14 cellular contexts compared by ENCODE assay signal in the genomic region with DNA sequence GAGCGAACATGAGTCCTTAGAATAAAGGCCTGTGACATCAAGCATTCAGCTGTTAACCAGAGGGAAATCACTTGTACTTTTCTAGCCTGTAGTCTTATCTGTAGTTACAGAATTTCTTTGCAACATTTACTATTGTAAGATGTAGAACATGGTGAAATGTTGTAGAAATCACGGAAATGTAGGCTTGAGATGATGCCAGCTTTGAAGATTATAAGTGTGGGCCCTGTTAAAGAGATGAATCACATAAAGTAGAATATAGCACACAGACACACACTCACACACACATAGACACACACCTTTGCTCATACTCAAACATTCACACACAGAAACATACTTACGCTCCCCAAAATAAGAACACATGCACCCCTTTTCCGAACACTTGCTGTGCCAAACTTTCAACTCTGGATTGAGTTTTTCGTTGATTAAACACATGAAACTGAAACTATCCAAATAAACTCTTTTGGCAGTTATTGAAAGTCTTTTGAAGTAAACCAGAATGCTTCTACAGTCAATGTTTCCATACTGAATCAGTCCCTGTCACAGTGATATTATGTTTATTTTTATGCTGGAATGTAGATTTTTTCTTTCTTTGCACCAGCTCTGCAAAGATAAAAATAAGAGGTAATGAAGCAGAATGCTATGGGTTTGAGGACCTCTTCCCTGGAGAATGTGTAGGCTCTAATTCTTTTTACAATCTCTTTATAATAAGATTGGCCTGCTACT.
DNase-seq lines count a peak whose midpoint lies in the region; TF ChIP-seq lines count a peak whose summit lies in the region.
"Had no signal": no experiment of that assay in that cellular context is flagged by ENCODE, and none has a peak within 500 bp of the region (broad histone marks: within the 10 kb centered on the region; RNA-seq: fewer than 3 reads in every experiment).

No MANE protein-coding gene starts in this region.

- H3K27me3 Mint-ChIP-seq in T-helper 2 cell treated with Interferon-gamma antibody and Interleukin-4, amounts not matched to agents 5 μg/mL and 100 μg/mL, for 36 hours (ENCODE audit: low read depth): no peaks in the 10 kb centered on the region
- H3K27me3 Mint-ChIP-seq: activated naive CD8-positive, alpha-beta T cell treated with anti-CD3 and anti-CD28 coated beads, Interleukin-2, amount 50 U/mL, for 24 hours; activated T-helper 17 cell treated with anti-CD3 and anti-CD28 coated beads, Interleukin-2, amount 50 U/mL, for 72 hours had no signal

- peak; percentile 13 for DNase-seq in GM03348 (ENCODE audit: low spot score)
- DNase-seq in amniotic stem cell (lab: John Stamatoyannopoulos, UW): peak; percentile 4
- peak; percentile 20 for DNase-seq in fibroblast of mammary gland (ENCODE audit: low read depth)
- no peak for DNase-seq in T-helper 2 cell treated with Interferon-gamma antibody and Interleukin-4, amounts not matched to agents 5 μg/mL and 100 μg/mL, for 36 hours (ENCODE audit: low spot score)
- no peak for DNase-seq in stimulated activated CD4-positive, alpha-beta T cell treated with anti-CD3 and anti-CD28 coated beads, Interleukin-1b, Interleukin-23, amount 100 ng/mL, for 48 hours
- DNase-seq in hippocampal formation (lab: John Stamatoyannopoulos, UW): no peak
- DNase-seq: activated CD4-positive, CD25-positive, alpha-beta regulatory T cell treated with anti-CD3 and anti-CD28 coated beads, Interleukin-2, amount 50 U/mL, for 72 hours; activated naive CD8-positive, alpha-beta T cell treated with anti-CD3 and anti-CD28 coated beads, Interleukin-2, amount 50 U/mL, for 24 hours; BE2C; heart left ventricle; islet precursor cell had no signal

- H3K4me2 ChIP-seq in skeletal muscle satellite cell (ENCODE audit: low read length): peak overlapping the region; percentile 64

- no peak overlapping the region for H3K27ac Mint-ChIP-seq in T-helper 2 cell treated with Interferon-gamma antibody and Interleukin-4, amounts not matched to agents 5 μg/mL and 100 μg/mL, for 36 hours
- H3K27ac Mint-ChIP-seq: activated naive CD8-positive, alpha-beta T cell treated with anti-CD3 and anti-CD28 coated beads, Interleukin-2, amount 50 U/mL, for 24 hours; activated T-helper 17 cell treated with anti-CD3 and anti-CD28 coated beads, Interleukin-2, amount 50 U/mL, for 72 hours had no signal

- H3K4me3 ChIP-seq in fibroblast of mammary gland (ENCODE audit: control insufficient read depth, low read depth, low read length) (no peak overlapping the region), skeletal muscle satellite cell (ENCODE audit: low read length) (peak overlapping the region; percentile 17)
- H3K4me3 ChIP-seq: SJCRH30 had no signal

- H3K4me1 ChIP-seq in skeletal muscle satellite cell (ENCODE audit: control insufficient read depth, insufficient read depth, low read length): peaks cover 25% of the 10 kb centered on the region
- H3K4me1 ChIP-seq: BE2C, SJCRH30 had no signal

- no peaks in the 10 kb centered on the region for H3K9me3 ChIP-seq in skeletal muscle satellite cell (replicated peaks; ENCODE audit: low read length)
- H3K9me3 ChIP-seq: BE2C, heart left ventricle, SJCRH30 had no signal

- H3K9ac ChIP-seq in skeletal muscle satellite cell (ENCODE audit: low read depth, low read length): no peak overlapping the region

- no peaks in the 10 kb centered on the region for H3K36me3 ChIP-seq in skeletal muscle satellite cell (ENCODE audit: insufficient read depth, low read length)
- H3K36me3 ChIP-seq: BE2C, heart left ventricle, SJCRH30 had no signal

- no peaks in the 10 kb centered on the region for H3K4me1 Mint-ChIP-seq in T-helper 2 cell treated with Interferon-gamma antibody and Interleukin-4, amounts not matched to agents 5 μg/mL and 100 μg/mL, for 36 hours (ENCODE audit: low read depth)
- H3K4me1 Mint-ChIP-seq: activated naive CD8-positive, alpha-beta T cell treated with anti-CD3 and anti-CD28 coated beads, Interleukin-2, amount 50 U/mL, for 24 hours; activated T-helper 17 cell treated with anti-CD3 and anti-CD28 coated beads, Interleukin-2, amount 50 U/mL, for 72 hours had no signal

- H3K9me3 Mint-ChIP-seq in T-helper 2 cell treated with Interferon-gamma antibody and Interleukin-4, amounts not matched to agents 5 μg/mL and 100 μg/mL, for 36 hours: peaks cover 4% of the 10 kb centered on the region

- TF ChIP-seq CTCF in fibroblast of mammary gland (conservative IDR thresholded peaks at IDR 0.05; ENCODE audit: control insufficient read depth, insufficient read depth, low read depth, low read length): no peak

- no peaks in the 10 kb centered on the region for H3K27me3 ChIP-seq in skeletal muscle satellite cell (ENCODE audit: control insufficient read depth, insufficient read depth, low read length)
- H3K27me3 ChIP-seq: BE2C, heart left ventricle, SJCRH30 had no signal

- H3K4me3 Mint-ChIP-seq in T-helper 2 cell treated with Interferon-gamma antibody and Interleukin-4, amounts not matched to agents 5 μg/mL and 100 μg/mL, for 36 hours: no peak overlapping the region
- H3K4me3 Mint-ChIP-seq: activated naive CD8-positive, alpha-beta T cell treated with anti-CD3 and anti-CD28 coated beads, Interleukin-2, amount 50 U/mL, for 24 hours; activated T-helper 17 cell treated with anti-CD3 and anti-CD28 coated beads, Interleukin-2, amount 50 U/mL, for 72 hours had no signal

- no peaks in the 10 kb centered on the region for H3K36me3 Mint-ChIP-seq in T-helper 2 cell treated with Interferon-gamma antibody and Interleukin-4, amounts not matched to agents 5 μg/mL and 100 μg/mL, for 36 hours (ENCODE audit: low read depth)

Comparison
In these comparisons a context has a peak if more than half of its experiments do, and no peak if none do; other contexts are left out.
1. DNase-seq: peak in GM03348 (single experiment), amniotic stem cell (single experiment) and fibroblast of mammary gland (single experiment); none in T-helper 2 cell treated with Interferon-gamma antibody and Interleukin-4, amounts not matched to agents 5 μg/mL and 100 μg/mL, for 36 hours (single experiment), stimulated activated CD4-positive, alpha-beta T cell treated with anti-CD3 and anti-CD28 coated beads, Interleukin-1b, Interleukin-23, amount 100 ng/mL, for 48 hours (single experiment) and hippocampal formation (0 of 2).